Comparison of ENCODE assay signal across 10 cellular contexts in genomic region chr5:160802567-160802966, GRCh38.
DNase-seq lines count a peak whose midpoint lies in the region; ATAC-seq, FAIRE-seq and TF ChIP-seq lines count a peak whose summit lies in the region.
"Had no signal": no experiment of that assay in that cellular context is flagged by ENCODE, and none has a peak within 500 bp of the region (broad histone marks: within the 10 kb centered on the region; RNA-seq: fewer than 3 reads in every experiment).

No MANE protein-coding gene starts in this region.

- peak; percentile 10 for DNase-seq in GDM1 (lab: John Stamatoyannopoulos, UW)
- peak; percentile 80 for DNase-seq in cerebellar cortex (ENCODE audit: low spot score)
- no peak for DNase-seq in nephron progenitor cell
- no peak for DNase-seq in EL
- DNase-seq in CD1c-positive myeloid dendritic cell (ENCODE audit: extremely low spot score) = no peak
- no peak for DNase-seq in H54 (ENCODE audit: insufficient read length, low spot score)
- no peak for DNase-seq in SKM-1 treated with dmso at 0.1 percent for 144 hours (lab: John Stamatoyannopoulos, UW; ENCODE audit: unreplicated experiment)
- DNase-seq: NCI-H2081 treated with DMSO at 0.1 percent for 48 hours, T-cell had no signal

- TF ChIP-seq POLR2A in H54 (IDR thresholded peaks at IDR 0.05; ENCODE audit: low read depth, low read length) = no peak

- peaks cover 5% of the 10 kb centered on the region for H3K27me3 Mint-ChIP-seq in nephron progenitor cell (ENCODE audit: low read depth, poor library complexity)

- H3K4me1 Mint-ChIP-seq in nephron progenitor cell = peaks cover 3% of the 10 kb centered on the region
- H3K4me1 Mint-ChIP-seq: T-cell had no signal

- no peak overlapping the region for H3K4me3 Mint-ChIP-seq in nephron progenitor cell
- H3K4me3 Mint-ChIP-seq: T-cell had no signal

- no peaks in the 10 kb centered on the region for H3K36me3 Mint-ChIP-seq in nephron progenitor cell (ENCODE audit: low read depth)
- H3K36me3 Mint-ChIP-seq: T-cell had no signal

- H3K27ac Mint-ChIP-seq in nephron progenitor cell = no peak overlapping the region
- H3K27ac Mint-ChIP-seq: T-cell had no signal

- peak; percentile 43 for ATAC-seq in HG03108 (IDR thresholded peaks at IDR 0.05; ENCODE audit: unreplicated experiment)
- ATAC-seq: T-cell had no signal

- FAIRE-seq in H54 (lab: Jason Lieb, UNC) = no peak

- peak; percentile 7 for TF ChIP-seq CTCF in nephron progenitor cell (IDR thresholded peaks at IDR 0.05)

- H3K9me3 Mint-ChIP-seq in nephron progenitor cell = no peaks in the 10 kb centered on the region
- H3K9me3 Mint-ChIP-seq: T-cell had no signal

Comparison
In these comparisons a context has a peak if more than half of its experiments do, and no peak if none do; other contexts are left out.
1. DNase-seq: peak in GDM1 (single experiment) and cerebellar cortex (single experiment); none in nephron progenitor cell (single experiment), EL (single experiment), CD1c-positive myeloid dendritic cell (single experiment), H54 (single experiment) and SKM-1 treated with dmso at 0.1 percent for 144 hours (single experiment).